ENCODE assay signal across 10 cellular contexts in genomic region chr10:11578802-11579255, GRCh38. TPM values are rescaled to one million over a fixed set of nuclear protein-coding genes. Genes with fewer than 3 reads are reported as not detected.
DNase-seq lines count a peak whose midpoint lies in the region; ATAC-seq, FAIRE-seq and TF ChIP-seq lines count a peak whose summit lies in the region.
"Had no signal": no experiment of that assay in that cellular context is flagged by ENCODE, and none has a peak within 500 bp of the region (broad histone marks: within the 10 kb centered on the region; RNA-seq: fewer than 3 reads in every experiment).

No MANE protein-coding gene starts in this region.

- H3K9me3 ChIP-seq in HCT116 (ENCODE audit: control insufficient read depth in 1 of 2, insufficient read depth in 1 of 2, low read depth in 1 of 2, low read length in 2 of 2) = no peaks in the 10 kb centered on the region
- H3K9me3 ChIP-seq in small intestine (ENCODE audit: control insufficient read depth, low read depth) = no peaks in the 10 kb centered on the region
- H3K9me3 ChIP-seq: neutrophil had no signal

- intact Hi-C loops in HCT116 (cut with micrococcal nuclease) = no loop called here

- H3K27ac ChIP-seq in HCT116 (ENCODE audit: low read depth, low read length) = no peak overlapping the region
- no peak overlapping the region for H3K27ac ChIP-seq in small intestine (ENCODE audit: low read depth in 1 of 2, low read length in 1 of 2)
- H3K27ac ChIP-seq: neutrophil had no signal

- no peak for TF ChIP-seq CTCF in HCT116 (IDR thresholded peaks at IDR 0.05 in 2 of 3, conservative IDR thresholded peaks at IDR 0.05 in 1 of 3; ENCODE audit: borderline replicate concordance in 1 of 3, insufficient read depth in 1 of 3, low read depth in 2 of 3, low read length in 2 of 3)

- no peak overlapping the region for H3K9ac ChIP-seq in HCT116 (ENCODE audit: low read length)

- H3K4me2 ChIP-seq in HCT116 (ENCODE audit: low read length) = no peak overlapping the region

- no peaks in the 10 kb centered on the region for H3K36me3 ChIP-seq in HCT116 (ENCODE audit: control insufficient read depth in 1 of 2, insufficient read depth in 2 of 2, low read length in 2 of 2)
- no peaks in the 10 kb centered on the region for H3K36me3 ChIP-seq in small intestine (ENCODE audit: control insufficient read depth in 2 of 2, insufficient read depth in 2 of 2, low read length in 2 of 2)
- H3K36me3 ChIP-seq: neutrophil had no signal

- no peak for TF ChIP-seq POLR2A in HCT116 (IDR thresholded peaks at IDR 0.05; ENCODE audit: borderline replicate concordance, extremely low read depth, insufficient read depth, insufficient read length)

- H3K27me3 ChIP-seq in HCT116 (ENCODE audit: insufficient read depth, low read length) (no peaks in the 10 kb centered on the region), small intestine (ENCODE audit: control insufficient read depth in 2 of 2, insufficient read depth in 2 of 2, low read length in 2 of 2) (no peaks in the 10 kb centered on the region)
- H3K27me3 ChIP-seq: neutrophil had no signal

- H4K20me1 ChIP-seq in HCT116 (ENCODE audit: insufficient read depth) = no peaks in the 10 kb centered on the region

- H2AFZ ChIP-seq in HCT116 (ENCODE audit: low read depth, low read length, poor library complexity, severe bottlenecking) = no peak overlapping the region

- RAD21 ChIA-PET in HCT116 (lab: Charles Lee; ENCODE audit: low non-redundant PET in 1 of 2, low total read pairs in 2 of 2, uncharacterized antibody in 2 of 2, unreplicated experiment in 2 of 2) = interaction anchor here in 1 of 2 experiments (0.6 kb wide), 1 partner anchor 24 kb away, joined by 5 read pairs; no protein-coding TSS in a partner anchor

- WGBS in small intestine, 3 donors = 36 to 49% (median 38%) methylated on average over 2 of the region's 2 CpGs

- peaks cover 86% of the 10 kb centered on the region for H3K79me2 ChIP-seq in HCT116 (ENCODE audit: insufficient read depth, low read length)

- H3K9me2 ChIP-seq in HCT116 (ENCODE audit: insufficient read depth) = no peaks in the 10 kb centered on the region

- H3K4me1 ChIP-seq in HCT116 (ENCODE audit: control insufficient read depth in 1 of 2, insufficient read depth in 2 of 2, low read length in 2 of 2) (peaks cover 0 to 4% of the 10 kb centered on the region in 2 experiments; a peak in 2 of 4 replicates), small intestine (ENCODE audit: control insufficient read depth in 2 of 2, insufficient read depth in 1 of 2, low read depth in 1 of 2, low read length in 1 of 2) (no peaks in the 10 kb centered on the region)

- POLR2A ChIA-PET in HCT116 (lab: Charles Lee) = no interaction called here

- FAIRE-seq in small intestine (lab: Jason Lieb, UNC) = no peak

- ATAC-seq in GM18870 (IDR thresholded peaks at IDR 0.05; ENCODE audit: unreplicated experiment) (peak; percentile 59), HCT116 (no peak), HG03457 (IDR thresholded peaks at IDR 0.05; ENCODE audit: unreplicated experiment) (no peak)
- ATAC-seq: activated CD8-positive, alpha-beta memory T cell treated with anti-CD3 and anti-CD28 coated beads, Interleukin-2, amount 10 ng/mL, durations not matched to agents 7 days and 5 days had no signal

- CTCF ChIA-PET in HCT116 (lab: Charles Lee) = no interaction called here

- BruUV-seq in HCT116 (replicated peaks; lab: Mats Ljungman, UMichigan) = TSS peak; percentile 8

- DNase-seq in HCT116 (ENCODE audit: low read depth, low spot score) = no peak
- DNase-seq in activated CD4-positive, alpha-beta T cell treated with anti-CD3 and anti-CD28 coated beads, Interleukin-2, amount 50 U/mL, for 24 hours (ENCODE audit: low read depth in 1 of 2, low spot score in 1 of 2) = peak; percentile 6 to 52
- DNase-seq in stimulated activated CD4-positive, alpha-beta T cell treated with anti-CD3 and anti-CD28 coated beads, TNF-alpha, amount 100 ng/mL, for 24 hours (ENCODE audit: low read depth in 3 of 3) = peak; percentile 31 to 45 (median 39)
- DNase-seq in SKM-1 treated with dmso at 0.1 percent for 144 hours (lab: John Stamatoyannopoulos, UW; ENCODE audit: unreplicated experiment) = no peak
- DNase-seq in NCI-H2107 (lab: John Stamatoyannopoulos, UW) = no peak
- no peak for DNase-seq in small intestine
- DNase-seq: activated CD8-positive, alpha-beta memory T cell treated with anti-CD3 and anti-CD28 coated beads, Interleukin-2, amount 10 ng/mL, durations not matched to agents 7 days and 5 days had no signal

- no peak for TF ChIP-seq RAD21 in HCT116 (IDR thresholded peaks at IDR 0.05; ENCODE audit: low read depth)

- H3K4me3 ChIP-seq in HCT116 (replicated peaks in 1 of 2; ENCODE audit: low read depth in 1 of 2, low read length in 2 of 2) (no peak overlapping the region), small intestine (ENCODE audit: low read depth in 1 of 2, low read length in 2 of 2) (no peak overlapping the region)

TF ChIP-seq in HCT116, 20 proteins besides CTCF, POLR2A, EP300 and RAD21:
- no peak for TF ChIP-seq TCF7L2 (IDR thresholded peaks at IDR 0.05; ENCODE audit: borderline replicate concordance, extremely low read depth, insufficient read depth, insufficient read length)
- TF ChIP-seq EGR1 (IDR thresholded peaks at IDR 0.05; ENCODE audit: low read depth) = no peak
- TF ChIP-seq SRF (IDR thresholded peaks at IDR 0.05; ENCODE audit: low read depth) = no peak
- no peak for TF ChIP-seq FOSL1 (IDR thresholded peaks at IDR 0.05; ENCODE audit: low read depth)
- no peak for TF ChIP-seq CBX3 (IDR thresholded peaks at IDR 0.05; ENCODE audit: low read depth)
- TF ChIP-seq SIN3A (IDR thresholded peaks at IDR 0.05; ENCODE audit: low read depth) = no peak
- no peak for TF ChIP-seq ZFX (IDR thresholded peaks at IDR 0.05)
- no peak for TF ChIP-seq YY1 (IDR thresholded peaks at IDR 0.05; ENCODE audit: extremely low read depth, insufficient replicate concordance, low read depth, low read length)
- TF ChIP-seq SP1 (IDR thresholded peaks at IDR 0.05; ENCODE audit: low read depth) = no peak
- TF ChIP-seq POLR2AphosphoS5 (IDR thresholded peaks at IDR 0.05; ENCODE audit: low read depth, low read length) = no peak
- no peak for TF ChIP-seq ZNF274 (IDR thresholded peaks at IDR 0.05; ENCODE audit: low read depth, low read length)

RNA-seq across cellular contexts. Expression of gene USP6NL, which starts 32.6 kb away (rescaled TPM):
- 24.6 TPM for total RNA-seq in HCT116 (2021; ENCODE audit: unreplicated experiment)
- 8.6 and 11.1 TPM in 2 replicates for polyA plus RNA-seq in HCT116 (2012)
- polyA plus RNA-seq in small intestine = 1 to 10 TPM; 4.1 to 7.7 (median 5.4) TPM

Comparison
In these comparisons a context has a peak if more than half of its experiments do, and no peak if none do; other contexts are left out.
1. DNase-seq: peak in activated CD4-positive, alpha-beta T cell treated with anti-CD3 and anti-CD28 coated beads, Interleukin-2, amount 50 U/mL, for 24 hours (2 of 2) and stimulated activated CD4-positive, alpha-beta T cell treated with anti-CD3 and anti-CD28 coated beads, TNF-alpha, amount 100 ng/mL, for 24 hours (3 of 3); none in HCT116 (single experiment), SKM-1 treated with dmso at 0.1 percent for 144 hours (single experiment), NCI-H2107 (single experiment) and small intestine (single experiment).